18 cellular contexts compared by ENCODE assay signal in the genomic region with DNA sequence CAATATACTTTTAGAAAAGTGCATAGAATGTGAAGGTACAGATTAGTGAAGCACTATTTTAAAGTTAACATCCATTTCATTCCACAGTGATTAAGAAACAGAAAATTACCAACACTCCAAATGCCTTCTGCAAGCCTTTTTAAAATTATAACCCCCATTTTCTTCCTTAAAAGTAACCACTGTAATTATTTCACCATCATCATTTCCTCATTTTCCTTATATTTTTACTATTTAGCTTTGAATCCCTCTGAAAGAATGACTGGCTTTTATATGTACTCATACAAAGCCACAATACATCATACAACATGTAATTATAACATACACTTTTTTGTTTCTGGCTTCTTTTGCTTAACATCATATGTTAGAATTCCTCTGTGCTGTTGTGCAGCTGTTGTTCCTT. TPM values are rescaled to one million over a fixed set of nuclear protein-coding genes. Genes with fewer than 3 reads are reported as not detected.
"Had no signal": no experiment of that assay in that cellular context is flagged by ENCODE, and none has a peak within 500 bp of the region (broad histone marks: within the 10 kb centered on the region; RNA-seq: fewer than 3 reads in every experiment).

No MANE protein-coding gene starts in this region.

- H3K4me3 Mint-ChIP-seq: activated CD4-positive, alpha-beta T cell treated with anti-CD3 and anti-CD28 coated beads, Interleukin-2, amount 10 ng/mL, durations not matched to agents 7 days and 5 days; activated CD8-positive, alpha-beta T cell treated with anti-CD3 and anti-CD28 coated beads, Interleukin-2, amount 10 ng/mL, durations not matched to agents 7 days and 5 days; activated naive CD4-positive, alpha-beta T cell treated with anti-CD3 and anti-CD28 coated beads, Interleukin-2, amount 10 ng/mL, durations not matched to agents 7 days and 5 days; activated naive CD8-positive, alpha-beta T cell treated with anti-CD3 and anti-CD28 coated beads, Interleukin-2, amount 50 U/mL, for 24 hours; activated T-cell treated with anti-CD3 and anti-CD28 coated beads, Interleukin-2, amount 50 U/mL, for 4 hours; central memory CD8-positive, alpha-beta T cell had no signal

- H3K9me3 Mint-ChIP-seq: activated CD4-positive, alpha-beta T cell treated with anti-CD3 and anti-CD28 coated beads, Interleukin-2, amount 10 ng/mL, durations not matched to agents 7 days and 5 days; activated naive CD4-positive, alpha-beta T cell treated with anti-CD3 and anti-CD28 coated beads, Interleukin-2, amount 10 ng/mL, durations not matched to agents 7 days and 5 days; activated T-cell treated with anti-CD3 and anti-CD28 coated beads, Interleukin-2, amount 50 U/mL, for 4 hours; central memory CD8-positive, alpha-beta T cell had no signal

- DNase-seq: activated CD4-positive, alpha-beta T cell treated with anti-CD3 and anti-CD28 coated beads, Interleukin-2, amount 10 ng/mL, durations not matched to agents 7 days and 5 days; activated CD8-positive, alpha-beta T cell treated with anti-CD3 and anti-CD28 coated beads, Interleukin-2, amount 10 ng/mL, durations not matched to agents 7 days and 5 days; activated naive CD4-positive, alpha-beta T cell treated with anti-CD3 and anti-CD28 coated beads, Interleukin-2, amount 10 ng/mL, durations not matched to agents 7 days and 5 days; activated naive CD8-positive, alpha-beta T cell treated with anti-CD3 and anti-CD28 coated beads, Interleukin-2, amount 50 U/mL, for 24 hours; activated T-cell treated with anti-CD3 and anti-CD28 coated beads, Interleukin-2, amount 50 U/mL, for 4 hours; colonic mucosa; erythroblast; foreskin melanocyte; glutamatergic neuron; hippocampal formation; midbrain; stimulated activated CD4-positive, alpha-beta T cell treated with anti-CD3 and anti-CD28 coated beads, Interleukin-2, amount 100 ng/mL, for 24 hours; stimulated activated naive CD4-positive, alpha-beta T cell treated with Interleukin-2 at 50 U/mL for 16 hours; T-helper 9 cell; tibial artery had no signal

- ATAC-seq: activated CD4-positive, CD25-positive, alpha-beta regulatory T cell treated with anti-CD3 and anti-CD28 coated beads, Interleukin-2, amount 50 U/mL, for 24 hours; activated CD8-positive, alpha-beta T cell treated with anti-CD3 and anti-CD28 coated beads, Interleukin-2, amount 10 ng/mL, durations not matched to agents 7 days and 5 days; activated naive CD8-positive, alpha-beta T cell treated with anti-CD3 and anti-CD28 coated beads, Interleukin-2, amount 50 U/mL, for 24 hours; activated T-cell treated with anti-CD3 and anti-CD28 coated beads, Interleukin-2, amount 50 U/mL, for 4 hours had no signal

- H3K36me3 Mint-ChIP-seq: activated naive CD4-positive, alpha-beta T cell treated with anti-CD3 and anti-CD28 coated beads, Interleukin-2, amount 10 ng/mL, durations not matched to agents 7 days and 5 days had no signal

- H3K4me1 Mint-ChIP-seq: activated CD4-positive, alpha-beta T cell treated with anti-CD3 and anti-CD28 coated beads, Interleukin-2, amount 10 ng/mL, durations not matched to agents 7 days and 5 days; activated naive CD4-positive, alpha-beta T cell treated with anti-CD3 and anti-CD28 coated beads, Interleukin-2, amount 10 ng/mL, durations not matched to agents 7 days and 5 days; activated naive CD8-positive, alpha-beta T cell treated with anti-CD3 and anti-CD28 coated beads, Interleukin-2, amount 50 U/mL, for 24 hours; central memory CD8-positive, alpha-beta T cell had no signal

- H3K27me3 Mint-ChIP-seq: central memory CD8-positive, alpha-beta T cell had no signal

- H3K27ac Mint-ChIP-seq: activated CD4-positive, alpha-beta T cell treated with anti-CD3 and anti-CD28 coated beads, Interleukin-2, amount 10 ng/mL, durations not matched to agents 7 days and 5 days; activated CD8-positive, alpha-beta T cell treated with anti-CD3 and anti-CD28 coated beads, Interleukin-2, amount 10 ng/mL, durations not matched to agents 7 days and 5 days; activated naive CD4-positive, alpha-beta T cell treated with anti-CD3 and anti-CD28 coated beads, Interleukin-2, amount 10 ng/mL, durations not matched to agents 7 days and 5 days; activated naive CD8-positive, alpha-beta T cell treated with anti-CD3 and anti-CD28 coated beads, Interleukin-2, amount 50 U/mL, for 24 hours; progenitor cell of endocrine pancreas had no signal

RNA-seq across cellular contexts. Expression of a gene that starts 6.5 kb away (rescaled TPM):
- total RNA-seq: activated CD4-positive, alpha-beta T cell treated with anti-CD3 and anti-CD28 coated beads, Interleukin-2, amount 10 ng/mL, durations not matched to agents 7 days and 5 days; activated CD8-positive, alpha-beta T cell treated with anti-CD3 and anti-CD28 coated beads, Interleukin-2, amount 10 ng/mL, durations not matched to agents 7 days and 5 days; activated T-cell treated with anti-CD3 and anti-CD28 coated beads, Interleukin-2, amount 50 U/mL, for 4 hours had no signal
